In genomic region chr13:40373608-40374007, GRCh38 we compare ENCODE assay signal across 8 cellular contexts.
DNase-seq lines count a peak whose midpoint lies in the region; ATAC-seq and TF ChIP-seq lines count a peak whose summit lies in the region.
"Not testable (repeated sequence)": the region's sequence is repeated elsewhere in the genome, so short reads cannot be mapped to it uniquely, and the experiment has no call there.

No MANE protein-coding gene starts in this region.

- H3K27me3 Mint-ChIP-seq in activated T-helper 17 cell treated with anti-CD3 and anti-CD28 coated beads, Interleukin-2, amount 50 U/mL, for 72 hours: not testable (repeated sequence)

- TF ChIP-seq CTCF in GM12865 (IDR thresholded peaks at IDR 0.05; ENCODE audit: insufficient read depth, low read depth, low read length, missing control alignments): not testable (repeated sequence)

- H3K36me3 Mint-ChIP-seq in activated T-helper 17 cell treated with anti-CD3 and anti-CD28 coated beads, Interleukin-2, amount 50 U/mL, for 72 hours (ENCODE audit: low read depth): not testable (repeated sequence)

- H3K4me3 Mint-ChIP-seq in activated T-helper 17 cell treated with anti-CD3 and anti-CD28 coated beads, Interleukin-2, amount 50 U/mL, for 72 hours: peak overlapping the region; percentile 29

- peaks cover 37% of the 10 kb centered on the region for H3K4me1 Mint-ChIP-seq in activated T-helper 17 cell treated with anti-CD3 and anti-CD28 coated beads, Interleukin-2, amount 50 U/mL, for 72 hours

- H3K4me3 ChIP-seq in GM12865 (ENCODE audit: low read depth, low read length): not testable (repeated sequence)

- ATAC-seq in activated T-helper 17 cell treated with anti-CD3 and anti-CD28 coated beads, Interleukin-2, amount 50 U/mL, for 72 hours (replicated peaks): peak; percentile 77
- peak; percentile 78 for ATAC-seq in stimulated activated naive CD8-positive, alpha-beta T cell treated with anti-CD3 and anti-CD28 coated beads, Interleukin-15, Interleukin-2, amounts not matched to agents 100 U/mL and 50 U/mL, for 24 hours

- peak overlapping the region; percentile 45 for H3K27ac Mint-ChIP-seq in activated T-helper 17 cell treated with anti-CD3 and anti-CD28 coated beads, Interleukin-2, amount 50 U/mL, for 72 hours

- not testable (repeated sequence) for H3K9me3 Mint-ChIP-seq in activated T-helper 17 cell treated with anti-CD3 and anti-CD28 coated beads, Interleukin-2, amount 50 U/mL, for 72 hours

- DNase-seq in GM12865 (ENCODE audit: low read depth): peak; percentile 40
- peak; percentile 46 for DNase-seq in activated CD4-positive, CD25-positive, alpha-beta regulatory T cell treated with anti-CD3 and anti-CD28 coated beads, Interleukin-2, amount 50 U/mL, for 72 hours
- peak; percentile 75 for DNase-seq in activated CD8-positive, alpha-beta memory T cell treated with anti-CD3 and anti-CD28 coated beads for 24 hours
- peak; percentile 31 for DNase-seq in central memory CD4-positive, alpha-beta T cell
- DNase-seq in stimulated activated CD4-positive, alpha-beta T cell treated with anti-CD3 and anti-CD28 coated beads, Interleukin-15, amount 100 ng/mL, for 24 hours: peak; percentile 79
- DNase-seq in stimulated activated CD8-positive, alpha-beta memory T cell treated with anti-CD3 and anti-CD28 coated beads, Interleukin-12 subunit alpha, Interleukin-12 subunit beta, amount 100 ng/mL, for 24 hours (ENCODE audit: extremely low read depth): peak; percentile 14
- peak; percentile 55 for DNase-seq in stimulated activated naive CD8-positive, alpha-beta T cell treated with anti-CD3 and anti-CD28 coated beads, Interleukin-15, Interleukin-2, amounts not matched to agents 100 U/mL and 50 U/mL, for 24 hours

Comparison
In these comparisons a context has a peak if more than half of its experiments do, and no peak if none do; other contexts are left out.
1. DNase-seq: peak in every context shown above with its lines; median percentile 79 in stimulated activated CD4-positive, alpha-beta T cell treated with anti-CD3 and anti-CD28 coated beads, Interleukin-15, amount 100 ng/mL, for 24 hours; 75 in activated CD8-positive, alpha-beta memory T cell treated with anti-CD3 and anti-CD28 coated beads for 24 hours; 55 in stimulated activated naive CD8-positive, alpha-beta T cell treated with anti-CD3 and anti-CD28 coated beads, Interleukin-15, Interleukin-2, amounts not matched to agents 100 U/mL and 50 U/mL, for 24 hours; 46 in activated CD4-positive, CD25-positive, alpha-beta regulatory T cell treated with anti-CD3 and anti-CD28 coated beads, Interleukin-2, amount 50 U/mL, for 72 hours; 40 in GM12865; 31 in central memory CD4-positive, alpha-beta T cell; 14 in stimulated activated CD8-positive, alpha-beta memory T cell treated with anti-CD3 and anti-CD28 coated beads, Interleukin-12 subunit alpha, Interleukin-12 subunit beta, amount 100 ng/mL, for 24 hours.